Comparison of ENCODE assay signal across 10 cellular contexts in genomic region chr12:57455374-57456144, GRCh38. TPM values are rescaled to one million over a fixed set of nuclear protein-coding genes. Genes with fewer than 3 reads are reported as not detected.
DNase-seq lines count a peak whose midpoint lies in the region; ATAC-seq and TF ChIP-seq lines count a peak whose summit lies in the region.
"Had no signal": no experiment of that assay in that cellular context is flagged by ENCODE, and none has a peak within 500 bp of the region (broad histone marks: within the 10 kb centered on the region; RNA-seq: fewer than 3 reads in every experiment).

No MANE protein-coding gene starts in this region.

- H3K9me3 Mint-ChIP-seq in IgD-negative memory B cell, result no peaks in the 10 kb centered on the region
- H3K9me3 Mint-ChIP-seq in activated T-helper 2 cell treated with anti-CD3 and anti-CD28 coated beads, Interferon-gamma antibody, Interleukin-2, Interleukin-4, amounts not matched to agents 10 μg/mL and 5 μg/mL and 100 μg/mL, durations not matched to agents 14 hours and 24 hours and 36 hours, result no peaks in the 10 kb centered on the region

- peaks cover 15% of the 10 kb centered on the region for H3K4me1 ChIP-seq in body of pancreas
- H3K4me1 ChIP-seq: colonic mucosa had no signal

- peaks cover 15 to 17% (median 17%) of the 10 kb centered on the region in 3 donors for H3K4me1 Mint-ChIP-seq in IgD-negative memory B cell
- peaks cover 39% of the 10 kb centered on the region for H3K4me1 Mint-ChIP-seq in activated T-helper 2 cell treated with anti-CD3 and anti-CD28 coated beads, Interferon-gamma antibody, Interleukin-2, Interleukin-4, amounts not matched to agents 10 μg/mL and 5 μg/mL and 100 μg/mL, durations not matched to agents 14 hours and 24 hours and 36 hours (ENCODE audit: low read depth)

- H3K27ac ChIP-seq in body of pancreas, result peak overlapping the region in 1 of 4 donors; percentile 25
- H3K27ac ChIP-seq: colonic mucosa, left lung had no signal

- H3K4me3 Mint-ChIP-seq in IgD-negative memory B cell, result peak overlapping the region; percentile 25 to 96 (median 70)
- H3K4me3 Mint-ChIP-seq in activated T-helper 2 cell treated with anti-CD3 and anti-CD28 coated beads, Interferon-gamma antibody, Interleukin-2, Interleukin-4, amounts not matched to agents 10 μg/mL and 5 μg/mL and 100 μg/mL, durations not matched to agents 14 hours and 24 hours and 36 hours (ENCODE audit: low read depth), result peak overlapping the region; percentile 72

- no peaks in the 10 kb centered on the region for H3K27me3 ChIP-seq in body of pancreas
- H3K27me3 ChIP-seq: colonic mucosa had no signal

- intact Hi-C loops in activated T-helper 2 cell treated with anti-CD3 and anti-CD28 coated beads, Interferon-gamma antibody, Interleukin-2, Interleukin-4, amounts not matched to agents 10 μg/mL and 5 μg/mL and 100 μg/mL, durations not matched to agents 14 hours and 24 hours and 36 hours (cut with micrococcal nuclease), result loop anchor here (5.0 kb wide), 1 partner anchor 173 kb away; no protein-coding TSS in a partner anchor
- intact Hi-C loops in body of pancreas (cut with DNase I), result no loop called here

- no peaks in the 10 kb centered on the region for H3K9me3 ChIP-seq in body of pancreas
- H3K9me3 ChIP-seq: colonic mucosa, left lung had no signal

- H3K36me3 ChIP-seq in body of pancreas (replicated peaks in 1 of 2; ENCODE audit: insufficient read depth in 1 of 2, low read depth in 2 of 2), result no peaks in the 10 kb centered on the region
- H3K36me3 ChIP-seq: colonic mucosa, left lung had no signal

- DNase-seq in COLO668 (lab: John Stamatoyannopoulos, UW; ENCODE audit: unreplicated experiment) (peak; percentile 64), myocyte (ENCODE audit: low read depth) (peak; percentile 79), body of pancreas (no peak)
- DNase-seq in activated T-helper 2 cell treated with anti-CD3 and anti-CD28 coated beads, Interferon-gamma antibody, Interleukin-2, Interleukin-4, amounts not matched to agents 10 μg/mL and 5 μg/mL and 100 μg/mL, durations not matched to agents 14 hours and 24 hours and 36 hours (ENCODE audit: low spot score), result no peak
- DNase-seq: left lung had no signal

- H3K36me3 Mint-ChIP-seq in IgD-negative memory B cell, result no peaks in the 10 kb centered on the region
- no peaks in the 10 kb centered on the region for H3K36me3 Mint-ChIP-seq in activated T-helper 2 cell treated with anti-CD3 and anti-CD28 coated beads, Interferon-gamma antibody, Interleukin-2, Interleukin-4, amounts not matched to agents 10 μg/mL and 5 μg/mL and 100 μg/mL, durations not matched to agents 14 hours and 24 hours and 36 hours (ENCODE audit: low read depth)

- TF ChIP-seq POLR2A in body of pancreas (IDR thresholded peaks at IDR 0.05), result no peak

- TF ChIP-seq CTCF in body of pancreas (IDR thresholded peaks at IDR 0.05), result no peak

- H3K27me3 Mint-ChIP-seq in IgD-negative memory B cell, result peaks cover 10% of the 10 kb centered on the region
- H3K27me3 Mint-ChIP-seq in activated T-helper 2 cell treated with anti-CD3 and anti-CD28 coated beads, Interferon-gamma antibody, Interleukin-2, Interleukin-4, amounts not matched to agents 10 μg/mL and 5 μg/mL and 100 μg/mL, durations not matched to agents 14 hours and 24 hours and 36 hours (ENCODE audit: low read depth), result peaks cover 4% of the 10 kb centered on the region

- H3K4me3 ChIP-seq in body of pancreas, result no peak overlapping the region
- H3K4me3 ChIP-seq: colonic mucosa, left lung had no signal

- H3K27ac Mint-ChIP-seq in IgD-negative memory B cell, result peak overlapping the region; percentile 43 to 73 (median 52)
- H3K27ac Mint-ChIP-seq in activated T-helper 2 cell treated with anti-CD3 and anti-CD28 coated beads, Interferon-gamma antibody, Interleukin-2, Interleukin-4, amounts not matched to agents 10 μg/mL and 5 μg/mL and 100 μg/mL, durations not matched to agents 14 hours and 24 hours and 36 hours, result no peak overlapping the region

- 45 to 51% methylated on average over 6 to 10 of the region's 10 CpGs for WGBS in body of pancreas, 2 donors

- no peak for ATAC-seq in GM21723 (IDR thresholded peaks at IDR 0.05; ENCODE audit: unreplicated experiment)
- no peak for ATAC-seq in HG02973 (IDR thresholded peaks at IDR 0.05; ENCODE audit: unreplicated experiment)
- no peak for ATAC-seq in body of pancreas
- ATAC-seq in GM18909 (IDR thresholded peaks at IDR 0.05; ENCODE audit: poor library complexity, unreplicated experiment), result no peak
- ATAC-seq: left lung had no signal

RNA-seq across cellular contexts. Expression of gene INHBE, which starts 0.5 kb away (rescaled TPM):
- polyA plus RNA-seq in IgD-negative memory B cell, result not detected
- total RNA-seq in activated T-helper 2 cell treated with anti-CD3 and anti-CD28 coated beads, Interferon-gamma antibody, Interleukin-2, Interleukin-4, amounts not matched to agents 10 μg/mL and 5 μg/mL and 100 μg/mL, durations not matched to agents 14 hours and 24 hours and 36 hours, result 0.25 and 0.39 TPM in 2 replicates
- total RNA-seq in myocyte (12.2 and 15.7 TPM in 2 replicates), body of pancreas (not detected)
- polyA plus RNA-seq in myocyte (2012), result 16.6 TPM

RNA-seq across cellular contexts. Expression of gene GLI1, which starts 4.0 kb away (rescaled TPM):
- polyA plus RNA-seq in IgD-negative memory B cell, result 0.18 TPM
- total RNA-seq in activated T-helper 2 cell treated with anti-CD3 and anti-CD28 coated beads, Interferon-gamma antibody, Interleukin-2, Interleukin-4, amounts not matched to agents 10 μg/mL and 5 μg/mL and 100 μg/mL, durations not matched to agents 14 hours and 24 hours and 36 hours, result 1.3 and 1.5 TPM in 2 replicates
- 0.56 and 0.78 TPM in 2 replicates for total RNA-seq in myocyte
- polyA plus RNA-seq in myocyte (2012), result 10.0 TPM
- 1 to 10 TPM in 1 of 2 donors, not detected in 1; 1.0 TPM for total RNA-seq in body of pancreas

RNA-seq across cellular contexts. Expression of gene INHBC, which starts 21.0 kb away (rescaled TPM):
- polyA plus RNA-seq in IgD-negative memory B cell, result not detected
- total RNA-seq in activated T-helper 2 cell treated with anti-CD3 and anti-CD28 coated beads, Interferon-gamma antibody, Interleukin-2, Interleukin-4, amounts not matched to agents 10 μg/mL and 5 μg/mL and 100 μg/mL, durations not matched to agents 14 hours and 24 hours and 36 hours, result 0.14 TPM in 2 replicates
- total RNA-seq in myocyte (not detected in 2 replicates), body of pancreas (not detected)
- polyA plus RNA-seq in myocyte (2012), result 0.09 TPM
- total RNA-seq: colonic mucosa, left lung had no signal

RNA-seq across cellular contexts. Expression of gene ARHGAP9, which starts 24.1 kb away (rescaled TPM):
- polyA plus RNA-seq in IgD-negative memory B cell, result 129 TPM
- 105 and 106 TPM in 2 replicates for total RNA-seq in activated T-helper 2 cell treated with anti-CD3 and anti-CD28 coated beads, Interferon-gamma antibody, Interleukin-2, Interleukin-4, amounts not matched to agents 10 μg/mL and 5 μg/mL and 100 μg/mL, durations not matched to agents 14 hours and 24 hours and 36 hours
- total RNA-seq in myocyte (9.8 and 14.7 TPM in 2 replicates), body of pancreas (10 to 100 TPM in 1 of 2 donors, not detected in 1; 18.9 TPM)
- 7.3 TPM for polyA plus RNA-seq in myocyte (2012)

RNA-seq across cellular contexts. Expression of gene R3HDM2, which starts 24.7 kb away (rescaled TPM):
- polyA plus RNA-seq in IgD-negative memory B cell, result 19.2 TPM
- 44.9 and 46.9 TPM in 2 replicates for total RNA-seq in activated T-helper 2 cell treated with anti-CD3 and anti-CD28 coated beads, Interferon-gamma antibody, Interleukin-2, Interleukin-4, amounts not matched to agents 10 μg/mL and 5 μg/mL and 100 μg/mL, durations not matched to agents 14 hours and 24 hours and 36 hours
- total RNA-seq in myocyte (20.3 and 24.6 TPM in 2 replicates), body of pancreas (10 to 100 TPM; 16.1 to 41.9 TPM)
- 27.9 TPM for polyA plus RNA-seq in myocyte (2012)

Comparison
In these comparisons a context has a peak if more than half of its experiments do, and no peak if none do; other contexts are left out.
1. DNase-seq: peak in COLO668 (single experiment) and myocyte (single experiment); none in activated T-helper 2 cell treated with anti-CD3 and anti-CD28 coated beads, Interferon-gamma antibody, Interleukin-2, Interleukin-4, amounts not matched to agents 10 μg/mL and 5 μg/mL and 100 μg/mL, durations not matched to agents 14 hours and 24 hours and 36 hours (single experiment) and body of pancreas (0 of 4).